ENCODE assay signal across 2 cellular contexts in genomic region chr1:35935436-35935835, GRCh38.
TF ChIP-seq lines count a peak whose summit lies in the region.

No MANE protein-coding gene starts in this region.

TF ChIP-seq in GM23338, 12 proteins besides CTCF, POLR2A, EP300 and RAD21:
- TF ChIP-seq POLR2AphosphoS5 (IDR thresholded peaks at IDR 0.05; ENCODE audit: low read depth) (no peak), EZH2 (IDR thresholded peaks at IDR 0.05; ENCODE audit: low read depth, unreplicated experiment) (no peak), ZNF114 (CRISPR knock-in tag; IDR thresholded peaks at IDR 0.05) (no peak), ZNF331 (CRISPR knock-in tag; IDR thresholded peaks at IDR 0.05; ENCODE audit: low read depth) (no peak), NANOG (IDR thresholded peaks at IDR 0.05; ENCODE audit: borderline replicate concordance) (no peak), EZH2phosphoT487 (IDR thresholded peaks at IDR 0.05; ENCODE audit: unreplicated experiment) (no peak), ETS1 (IDR thresholded peaks at IDR 0.05) (no peak), CREB1 (CRISPR knock-in tag; IDR thresholded peaks at IDR 0.05; ENCODE audit: low read depth) (no peak), STAT1 (IDR thresholded peaks at IDR 0.05; ENCODE audit: unreplicated experiment) (no peak)

TF ChIP-seq in endothelial cell of umbilical vein, 7 proteins besides CTCF, POLR2A, EP300 and RAD21:
- TF ChIP-seq MYC (IDR thresholded peaks at IDR 0.05; ENCODE audit: low read depth, low read length) (no peak), GATA2 (IDR thresholded peaks at IDR 0.05; ENCODE audit: insufficient read depth, insufficient read length, low read depth, low read length) (no peak), EZH2 (IDR thresholded peaks at IDR 0.05; ENCODE audit: borderline replicate concordance, low read depth, low read length, severe bottlenecking) (no peak), JUN (IDR thresholded peaks at IDR 0.05; ENCODE audit: borderline replicate concordance, insufficient read depth, insufficient read length, low read depth) (no peak), MAX (IDR thresholded peaks at IDR 0.05; ENCODE audit: insufficient read depth, insufficient read length) (no peak), FOS (IDR thresholded peaks at IDR 0.05; ENCODE audit: borderline replicate concordance, insufficient read depth, low read length) (no peak), POLR2AphosphoS5 (IDR thresholded peaks at IDR 0.05; ENCODE audit: insufficient read depth, low read depth, low read length) (no peak)
